Comparison of ENCODE assay signal across 36 cellular contexts in the genomic region with DNA sequence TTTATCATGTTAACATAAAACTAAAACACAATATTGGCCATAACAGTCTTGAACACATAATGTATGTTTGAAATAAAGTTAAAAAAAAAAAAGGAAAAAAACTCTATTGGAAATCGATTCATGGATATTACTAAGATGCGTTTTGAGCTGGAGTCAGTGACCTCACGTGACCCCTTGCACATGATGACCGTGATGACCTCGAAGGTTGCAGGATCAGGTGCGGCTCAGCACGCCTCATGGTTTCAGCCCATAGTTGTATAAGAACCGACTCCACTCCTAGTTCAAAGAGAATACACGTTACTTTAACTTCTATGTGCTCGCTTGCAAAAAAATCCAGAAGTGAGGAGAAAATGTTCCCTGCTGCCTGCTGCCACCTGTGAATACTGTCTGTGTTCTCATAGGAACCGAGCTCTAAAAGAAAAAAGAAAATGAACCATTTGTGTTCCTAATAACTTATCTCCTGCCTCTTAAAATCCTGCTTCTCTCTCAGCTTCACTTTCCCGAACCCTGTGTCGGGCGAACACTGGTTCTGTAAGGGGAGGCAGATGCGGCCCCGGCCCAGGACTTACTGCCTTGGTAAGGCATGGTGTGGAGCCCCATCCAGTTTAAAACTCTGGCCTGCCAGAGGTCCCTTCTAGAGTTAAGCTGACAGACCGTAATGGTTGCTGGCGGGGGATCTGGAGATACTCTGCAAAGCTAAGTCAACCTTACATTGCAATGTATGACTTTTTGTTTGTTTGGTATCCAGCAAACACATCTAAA. TPM values are rescaled to one million over a fixed set of nuclear protein-coding genes. Genes with fewer than 3 reads are reported as not detected.
"Had no signal": no experiment of that assay in that cellular context is flagged by ENCODE, and none has a peak within 500 bp of the region (broad histone marks: within the 10 kb centered on the region; RNA-seq: fewer than 3 reads in every experiment).

No MANE protein-coding gene starts in this region.

- H3K27ac ChIP-seq: cardiac muscle cell, WERI-Rb-1 had no signal

- H3K36me3 ChIP-seq: cardiac muscle cell had no signal

- H3K4me3 ChIP-seq: cardiac muscle cell, K562, MG63 had no signal

- ATAC-seq: activated CD8-positive, alpha-beta T cell treated with anti-CD3 and anti-CD28 coated beads for 36 hours; activated T-cell treated with anti-CD3 and anti-CD28 coated beads, Interleukin-2, amount 50 U/mL, for 72 hours; activated T-helper 17 cell treated with anti-CD3 and anti-CD28 coated beads, Interleukin-2, amount 50 U/mL, for 72 hours; K562; PC-3 had no signal

- H3K4me1 Mint-ChIP-seq: activated naive CD8-positive, alpha-beta T cell treated with anti-CD3 and anti-CD28 coated beads for 36 hours; activated T-helper 17 cell treated with anti-CD3 and anti-CD28 coated beads, Interleukin-2, amount 50 U/mL, for 72 hours had no signal

- H3K27ac Mint-ChIP-seq: activated CD8-positive, alpha-beta T cell treated with anti-CD3 and anti-CD28 coated beads for 36 hours; activated naive CD8-positive, alpha-beta T cell treated with anti-CD3 and anti-CD28 coated beads for 36 hours; activated T-cell treated with anti-CD3 and anti-CD28 coated beads, Interleukin-2, amount 50 U/mL, for 72 hours; activated T-helper 17 cell treated with anti-CD3 and anti-CD28 coated beads, Interleukin-2, amount 50 U/mL, for 72 hours had no signal

- H3K9me3 Mint-ChIP-seq: activated CD8-positive, alpha-beta T cell treated with anti-CD3 and anti-CD28 coated beads for 36 hours; activated naive CD8-positive, alpha-beta T cell treated with anti-CD3 and anti-CD28 coated beads for 36 hours; activated T-cell treated with anti-CD3 and anti-CD28 coated beads, Interleukin-2, amount 50 U/mL, for 72 hours; activated T-helper 17 cell treated with anti-CD3 and anti-CD28 coated beads, Interleukin-2, amount 50 U/mL, for 72 hours had no signal

- H3K4me3 Mint-ChIP-seq: activated CD8-positive, alpha-beta T cell treated with anti-CD3 and anti-CD28 coated beads for 36 hours; activated naive CD8-positive, alpha-beta T cell treated with anti-CD3 and anti-CD28 coated beads for 36 hours; activated T-cell treated with anti-CD3 and anti-CD28 coated beads, Interleukin-2, amount 50 U/mL, for 72 hours; activated T-helper 17 cell treated with anti-CD3 and anti-CD28 coated beads, Interleukin-2, amount 50 U/mL, for 72 hours; central memory CD8-positive, alpha-beta T cell had no signal

- H3K27me3 Mint-ChIP-seq: activated CD8-positive, alpha-beta T cell treated with anti-CD3 and anti-CD28 coated beads for 36 hours; activated naive CD8-positive, alpha-beta T cell treated with anti-CD3 and anti-CD28 coated beads for 36 hours; activated T-helper 17 cell treated with anti-CD3 and anti-CD28 coated beads, Interleukin-2, amount 50 U/mL, for 72 hours; central memory CD8-positive, alpha-beta T cell had no signal

- DNase-seq: activated CD4-positive, alpha-beta T cell treated with anti-CD3 and anti-CD28 coated beads for 1 hour; activated CD4-positive, alpha-beta T cell treated with anti-CD3 and anti-CD28 coated beads for 48 hours; activated CD4-positive, alpha-beta T cell treated with anti-CD3 and anti-CD28 coated beads, Interleukin-2, amount 50 U/mL, for 4 hours; activated CD4-positive, CD25-positive, alpha-beta regulatory T cell; activated CD8-positive, alpha-beta T cell treated with anti-CD3 and anti-CD28 coated beads for 36 hours; activated effector memory CD4-positive, alpha-beta T cell treated with anti-CD3 and anti-CD28 coated beads, Interleukin-2, amount 50 U/mL, for 16 hours; activated naive CD4-positive, alpha-beta T cell; activated naive CD4-positive, alpha-beta T cell treated with anti-CD3 and anti-CD28 coated beads, Interleukin-2, amount 50 U/mL, for 16 hours; activated naive CD8-positive, alpha-beta T cell treated with anti-CD3 and anti-CD28 coated beads for 36 hours; activated T-cell treated with anti-CD3 and anti-CD28 coated beads, Interleukin-2, amount 50 U/mL, for 1 hour; activated T-cell treated with anti-CD3 and anti-CD28 coated beads, Interleukin-2, amount 50 U/mL, for 72 hours; amniotic stem cell; MG63; MV-4-11; NCI-H1092; NCI-H1417; NCI-H146; NCI-H187; NCI-H2081; NCI-H2171 treated with DMSO at 0.1 percent for 48 hours; NCI-H2227 treated with DMSO at 0.1 percent for 48 hours; NCI-H446; NCI-H510A treated with DMSO at 0.1 percent for 48 hours; NCI-H526 treated with DMSO at 0.1 percent for 48 hours; NCI-H774; NK-92 treated with Interleukin-12 subunit alpha and Interleukin-12 subunit beta, amount 100 ng/mL, for 24 hours; PC-3; Right ventricle myocardium superior; T1000; WERI-Rb-1 had no signal

- H3K27me3 ChIP-seq: cardiac muscle cell, MG63 had no signal

- H3K9me3 ChIP-seq: MG63 had no signal

RNA-seq across cellular contexts. Expression of gene RIPK4, which starts 33.8 kb away (rescaled TPM):
- total RNA-seq: K562; T-helper 1 cell treated with Interleukin-12 subunit alpha and Interleukin-12 subunit beta and Interleukin-4 antibody, amounts not matched to agents 30 ng/mL and 1 ng/mL, for 36 hours; T-helper 2 cell treated with Interferon-gamma antibody and Interleukin-4, amounts not matched to agents 100 ng/mL and 5 ng/mL, for 36 hours had no signal
- polyA plus RNA-seq: K562 had no signal
